Comparison of ENCODE assay signal across 7 cellular contexts in the genomic region with DNA sequence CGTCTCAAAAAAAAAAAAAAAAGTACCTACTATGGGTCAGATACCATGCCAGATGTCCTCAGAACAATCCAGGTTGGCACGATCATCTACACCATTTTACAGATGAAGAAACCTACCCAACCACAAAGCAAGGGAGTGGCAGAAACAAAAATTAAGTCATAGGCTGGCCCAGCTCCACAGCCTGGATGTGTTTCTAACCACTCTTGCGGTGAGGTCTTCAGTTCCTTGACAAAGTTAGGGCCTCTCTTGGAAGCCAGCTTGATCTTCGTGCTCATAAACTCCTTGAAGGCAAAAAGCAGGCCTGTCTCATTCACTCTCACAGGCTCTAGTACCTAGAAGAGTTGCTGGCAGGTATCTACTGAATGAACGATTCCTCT. TPM values are rescaled to one million over a fixed set of nuclear protein-coding genes. Genes with fewer than 3 reads are reported as not detected.
DNase-seq lines count a peak whose midpoint lies in the region; ATAC-seq and TF ChIP-seq lines count a peak whose summit lies in the region.

No MANE protein-coding gene starts in this region.

- peaks cover 3% of the 10 kb centered on the region for H3K36me3 ChIP-seq in SJCRH30

- H3K27me3 ChIP-seq in SJCRH30 = no peaks in the 10 kb centered on the region

- H3K27me3 Mint-ChIP-seq in stimulated activated naive CD8-positive, alpha-beta T cell treated with anti-CD3 and anti-CD28 coated beads, Interleukin-15, amount 100 ng/mL, for 72 hours = no peaks in the 10 kb centered on the region

- peaks cover 75% of the 10 kb centered on the region for H3K4me1 Mint-ChIP-seq in stimulated activated naive CD8-positive, alpha-beta T cell treated with anti-CD3 and anti-CD28 coated beads, Interleukin-15, amount 100 ng/mL, for 72 hours

- peak overlapping the region in 1 of 2 donors; percentile 45 for H3K27ac Mint-ChIP-seq in stimulated activated naive CD8-positive, alpha-beta T cell treated with anti-CD3 and anti-CD28 coated beads, Interleukin-15, amount 100 ng/mL, for 72 hours

- H3K4me3 Mint-ChIP-seq in stimulated activated naive CD8-positive, alpha-beta T cell treated with anti-CD3 and anti-CD28 coated beads, Interleukin-15, amount 100 ng/mL, for 72 hours = peak overlapping the region; percentile 72 to 80

- TF ChIP-seq CTCF in fibroblast of the aortic adventitia (IDR thresholded peaks at IDR 0.05; ENCODE audit: insufficient read depth, low read length) = no peak

- no peaks in the 10 kb centered on the region for H3K9me3 ChIP-seq in SJCRH30 (replicated peaks)

- peak; percentile 7 for ATAC-seq in GM21528 (IDR thresholded peaks at IDR 0.05; ENCODE audit: low FRiP score, unreplicated experiment)
- peak; percentile 29 for ATAC-seq in stimulated activated naive CD8-positive, alpha-beta T cell treated with anti-CD3 and anti-CD28 coated beads, Interleukin-15, amount 100 ng/mL, for 72 hours

- H3K4me3 ChIP-seq in SJCRH30 = no peak overlapping the region
- no peak overlapping the region for H3K4me3 ChIP-seq in fibroblast of the aortic adventitia (ENCODE audit: low read depth, low read length)

- peak overlapping the region; percentile 96 for H3K27ac ChIP-seq in SJCRH30

- no peaks in the 10 kb centered on the region for H3K9me3 Mint-ChIP-seq in stimulated activated naive CD8-positive, alpha-beta T cell treated with anti-CD3 and anti-CD28 coated beads, Interleukin-15, amount 100 ng/mL, for 72 hours

- peaks cover 29% of the 10 kb centered on the region for H3K4me1 ChIP-seq in SJCRH30

- DNase-seq in SJCRH30 = no peak
- DNase-seq in fibroblast of the aortic adventitia (ENCODE audit: low read depth) = peak; percentile 89
- DNase-seq in stimulated activated naive CD8-positive, alpha-beta T cell treated with anti-CD3 and anti-CD28 coated beads, Interleukin-15, amount 100 ng/mL, for 72 hours = peak in 1 of 2 donors; percentile 24
- no peak for DNase-seq in LoVo (ENCODE audit: low spot score)
- DNase-seq in stimulated activated CD4-positive, alpha-beta T cell treated with anti-CD3 and anti-CD28 coated beads, Interleukin-1b, Interleukin-23, amount 100 ng/mL, for 48 hours = no peak
- no peak for DNase-seq in hippocampal formation (lab: John Stamatoyannopoulos, UW)

RNA-seq across cellular contexts. Expression of gene GGA2, which starts 6.2 kb away (rescaled TPM):
- 66.7 and 80.4 TPM in 2 replicates for total RNA-seq in SJCRH30 (2014; rRNA removed; shearing (Covaris generic))
- 11.5 and 38.7 TPM in 2 replicates for total RNA-seq in fibroblast of the aortic adventitia (ENCODE audit: low replicate concordance)

RNA-seq across cellular contexts. Expression of gene COG7, which starts 51.1 kb away (rescaled TPM):
- 12.3 and 12.7 TPM in 2 replicates for total RNA-seq in SJCRH30 (2014; rRNA removed; shearing (Covaris generic))
- total RNA-seq in fibroblast of the aortic adventitia (ENCODE audit: low replicate concordance) = 10.2 and 18.9 TPM in 2 replicates

RNA-seq across cellular contexts. Expression of gene EARS2, which starts 53.1 kb away (rescaled TPM):
- 24.1 and 25.9 TPM in 2 replicates for total RNA-seq in SJCRH30 (2014; rRNA removed; shearing (Covaris generic))
- total RNA-seq in fibroblast of the aortic adventitia (ENCODE audit: low replicate concordance) = 22.6 and 23.1 TPM in 2 replicates

RNA-seq across cellular contexts. Expression of gene UBFD1, which starts 53.5 kb away (rescaled TPM):
- total RNA-seq in SJCRH30 (2014; rRNA removed; shearing (Covaris generic)) = 64.3 and 66.1 TPM in 2 replicates
- total RNA-seq in fibroblast of the aortic adventitia (ENCODE audit: low replicate concordance) = 74.6 and 89.1 TPM in 2 replicates
